ENCODE assay signal across 22 cellular contexts in the genomic region with DNA sequence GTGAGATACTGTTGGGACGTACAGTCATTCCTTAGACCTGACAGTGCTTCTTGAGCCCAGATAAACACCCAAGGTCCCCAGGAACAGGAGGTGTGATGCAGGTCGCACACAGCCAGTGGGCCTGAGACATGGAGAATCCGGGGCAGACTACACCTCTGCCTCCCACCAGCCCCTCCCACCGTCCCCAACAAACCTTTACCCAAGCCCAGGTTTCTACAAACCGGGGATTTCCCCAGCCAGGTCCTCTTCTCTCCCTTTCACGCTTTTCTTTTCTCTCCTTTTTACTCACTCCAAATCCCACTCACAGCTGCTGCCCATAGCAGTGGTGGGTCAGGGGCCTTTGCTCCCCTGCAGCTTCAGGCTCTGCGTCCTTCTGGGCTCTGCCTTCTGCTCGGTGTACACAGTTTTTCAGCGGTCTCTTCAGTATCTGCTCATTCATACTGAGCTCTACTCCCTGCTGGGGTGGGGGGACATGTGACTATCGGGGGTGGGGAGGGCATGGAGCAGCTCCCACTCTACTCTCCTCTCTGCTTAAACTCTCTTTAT. TPM values are rescaled to one million over a fixed set of nuclear protein-coding genes. Genes with fewer than 3 reads are reported as not detected.
DNase-seq lines count a peak whose midpoint lies in the region; ATAC-seq, FAIRE-seq and TF ChIP-seq lines count a peak whose summit lies in the region.
"Had no signal": no experiment of that assay in that cellular context is flagged by ENCODE, and none has a peak within 500 bp of the region (broad histone marks: within the 10 kb centered on the region; RNA-seq: fewer than 3 reads in every experiment).

No MANE protein-coding gene starts in this region.

- no peak overlapping the region for H2BK12ac ChIP-seq in H1 (ENCODE audit: low read depth, low read length)

- H3K79me2 ChIP-seq in H1 (ENCODE audit: control insufficient read depth in 1 of 2, insufficient read depth in 2 of 2, low read length in 2 of 2): no peaks in the 10 kb centered on the region

- H3K36me3 ChIP-seq in H1 (ENCODE audit: control insufficient read depth in 2 of 4, insufficient read depth in 4 of 4, low read length in 3 of 4): peaks cover 0 to 6% (median 0%) of the 10 kb centered on the region in 4 experiments; a peak in 1 of 8 replicates
- H3K36me3 ChIP-seq: BLaER1 treated with 17β-estradiol and CSF1 and Interleukin-3, amounts not matched to agents 10 nM and 100 nM had no signal

- H2BK5ac ChIP-seq in H1 (ENCODE audit: low read depth, low read length): no peak overlapping the region

- 66% methylated on average over 8 of the region's 10 CpGs; no CpG with 5 or more reads in 1 of the 2 experiments for WGBS in H1 (ENCODE audit: extremely low coverage in 1 of 2, insufficient coverage in 1 of 2, insufficient read length in 1 of 2, insufficient replicate concordance in 2 of 2, low coverage in 1 of 2, low lambda C conversion rate in 2 of 2, missing lambda C conversion rate in 1 of 2), 2 experiments

- no peak overlapping the region for H2BK15ac ChIP-seq in H1 (ENCODE audit: low read length)

- no peak overlapping the region for H3K9ac ChIP-seq in H1 (replicated peaks in 1 of 4; ENCODE audit: extremely low read depth in 1 of 4, low read depth in 3 of 4, low read length in 3 of 4)
- H3K9ac ChIP-seq: BLaER1 treated with 17β-estradiol and CSF1 and Interleukin-3, amounts not matched to agents 10 nM and 100 nM; SK-N-SH had no signal

- peaks cover 0 to 24% (median 13%) of the 10 kb centered on the region in 4 experiments; a peak in 5 of 7 replicates for H3K4me1 ChIP-seq in H1 (replicated peaks in 1 of 4; ENCODE audit: control insufficient read depth in 3 of 4, insufficient read depth in 4 of 4, low read length in 3 of 4)

- no peak overlapping the region for H4K5ac ChIP-seq in H1 (ENCODE audit: insufficient read length, low read depth, low read length)

- H3K9me3 Mint-ChIP-seq in osteocyte (ENCODE audit: unreplicated experiment): no peaks in the 10 kb centered on the region
- H3K9me3 Mint-ChIP-seq: CD8-positive, alpha-beta memory T cell; HFFc6 had no signal

- no peaks in the 10 kb centered on the region for H4K20me1 ChIP-seq in H1 (replicated peaks in 1 of 2; ENCODE audit: control insufficient read depth in 1 of 2, insufficient read depth in 2 of 2, low read length in 2 of 2)

- no peak overlapping the region for H3K23ac ChIP-seq in H1 (ENCODE audit: insufficient read length)

- no peaks in the 10 kb centered on the region; the same call in 1 of the 2 replicates for H3K23me2 ChIP-seq in H1 (ENCODE audit: low read depth, low read length)

- H3K4me3 Mint-ChIP-seq in osteocyte (ENCODE audit: unreplicated experiment): no peak overlapping the region
- H3K4me3 Mint-ChIP-seq: CD8-positive, alpha-beta memory T cell; HFFc6 had no signal

- no peak overlapping the region for H4K91ac ChIP-seq in H1 (replicated peaks; ENCODE audit: insufficient read length, low read length)

- peak; percentile 31 for DNase-seq in GM10266 (ENCODE audit: extremely low spot score)
- DNase-seq in HuH-7.5 (ENCODE audit: low spot score): peak; percentile 12
- peak in 1 of 2 experiments; percentile 45 for DNase-seq in H1 (ENCODE audit: low read depth in 1 of 2, low spot score in 2 of 2)
- peak; percentile 51 for DNase-seq in osteocyte (ENCODE audit: extremely low spot score, unreplicated experiment)
- no peak for DNase-seq in NK-92 treated with Interleukin-12 subunit alpha and Interleukin-12 subunit beta, amount 100 ng/mL, for 24 hours (lab: John Stamatoyannopoulos, UW)
- no peak for DNase-seq in NCI-H187 treated with DMSO at 0.1 percent for 48 hours (lab: John Stamatoyannopoulos, UW)
- DNase-seq: CD8-positive, alpha-beta memory T cell; HFFc6; NCI-H1105; NCI-H1694; NCI-H2227 treated with DMSO at 0.1 percent for 48 hours; NCI-H510A treated with DMSO at 0.1 percent for 48 hours; NCI-H774; PC-3; RPMI8226; SHP77 treated with DMSO at 0.1 percent for 48 hours; SK-N-SH had no signal

- no peak for FAIRE-seq in H1 (lab: Jason Lieb, UNC)
- FAIRE-seq: GM19239 had no signal

- no peak overlapping the region for H2AFZ ChIP-seq in H1 (ENCODE audit: low read length)

- no peak overlapping the region for H2BK120ac ChIP-seq in H1 (replicated peaks; ENCODE audit: low read depth, low read length)

- H3K27ac ChIP-seq in H1 (ENCODE audit: low read depth, low read length): no peak overlapping the region
- H3K27ac ChIP-seq: BLaER1 treated with 17β-estradiol and CSF1 and Interleukin-3, amounts not matched to agents 10 nM and 100 nM; HL-60 had no signal

- no peak overlapping the region for H2AK5ac ChIP-seq in H1 (ENCODE audit: low read depth, low read length)

- no peak for TF ChIP-seq RAD21 in H1 (IDR thresholded peaks at IDR 0.05 in 1 of 2, conservative IDR thresholded peaks at IDR 0.05 in 1 of 2; ENCODE audit: low read depth in 2 of 2, low read length in 2 of 2)

- peak overlapping the region; percentile 88; the same call in 1 of the 2 replicates for H2BK20ac ChIP-seq in H1 (ENCODE audit: low read length)

- no peaks in the 10 kb centered on the region for H3K4me1 Mint-ChIP-seq in osteocyte (ENCODE audit: unreplicated experiment)

- TF ChIP-seq CTCF in GM10266 (IDR thresholded peaks at IDR 0.05; ENCODE audit: control insufficient read depth, insufficient read depth, low read depth, missing control alignments) (no peak), H1 (IDR thresholded peaks at IDR 0.05; ENCODE audit: control extremely low read depth in 1 of 3, insufficient read depth in 1 of 3, low read depth in 1 of 3, low read length in 3 of 3) (no peak), osteocyte (IDR thresholded peaks at IDR 0.05) (no peak)

- POLR2A ChIA-PET in H1 (lab: Charles Lee; ENCODE audit: partially characterized antibody): interaction anchor here (1.1 kb wide), 1 partner anchor 8 kb away, joined by 3 read pairs; no protein-coding TSS in a partner anchor

- peaks cover 69% of the 10 kb centered on the region for H3K27me3 Mint-ChIP-seq in osteocyte (ENCODE audit: unreplicated experiment)

- no peak overlapping the region; the same call in 1 of the 2 replicates for H3K18ac ChIP-seq in H1 (ENCODE audit: extremely low read depth, low read length)

- no peak overlapping the region for H4K8ac ChIP-seq in H1 (ENCODE audit: extremely low read depth, insufficient read depth, low read length)

- no peaks in the 10 kb centered on the region for H3K79me1 ChIP-seq in H1 (ENCODE audit: low read depth, low read length)

- ATAC-seq in GM21423 (IDR thresholded peaks at IDR 0.05; ENCODE audit: unreplicated experiment): no peak
- ATAC-seq: PC-3 had no signal

- no peak overlapping the region for H3K27ac Mint-ChIP-seq in osteocyte (ENCODE audit: unreplicated experiment)
- H3K27ac Mint-ChIP-seq: CD8-positive, alpha-beta memory T cell; HFFc6 had no signal

- TF ChIP-seq POLR2A in H1 (IDR thresholded peaks at IDR 0.05; ENCODE audit: control extremely low read depth in 1 of 2, low read depth in 2 of 2, low read length in 2 of 2): no peak

- no peaks in the 10 kb centered on the region for H3K36me3 Mint-ChIP-seq in osteocyte (ENCODE audit: unreplicated experiment)

- CTCF ChIA-PET in H1 (lab: Charles Lee; ENCODE audit: partially characterized antibody): interaction anchor here (1.0 to 1.5 kb wide), 4 partner anchors 147 to 180 kb away, joined by 3 to 4 read pairs (median 4); no protein-coding TSS in a partner anchor

- no peak overlapping the region for H3K4ac ChIP-seq in H1 (replicated peaks; ENCODE audit: insufficient read length, low read depth, low read length)

- no peak for TF ChIP-seq EP300 in H1 (IDR thresholded peaks at IDR 0.05; ENCODE audit: borderline replicate concordance in 1 of 2, low read depth in 2 of 2, low read length in 2 of 2)

- H3K56ac ChIP-seq in H1 (replicated peaks; ENCODE audit: insufficient read length, low read depth, low read length): no peak overlapping the region

- no peak overlapping the region for H3K4me2 ChIP-seq in H1 (ENCODE audit: insufficient read depth in 1 of 2, low read depth in 2 of 2, low read length in 2 of 2)
- H3K4me2 ChIP-seq: SK-N-SH had no signal

- H3K14ac ChIP-seq in H1 (ENCODE audit: insufficient read length): no peak overlapping the region

- no peak overlapping the region for H3K4me3 ChIP-seq in H1 (ENCODE audit: extremely low read depth in 1 of 4, insufficient read depth in 2 of 4, low read depth in 3 of 4, low read length in 4 of 4)
- H3K4me3 ChIP-seq: BLaER1 treated with 17β-estradiol and CSF1 and Interleukin-3, amounts not matched to agents 10 nM and 100 nM had no signal

- H3K9me3 ChIP-seq in H1 (ENCODE audit: insufficient read depth in 2 of 2, low read depth in 1 of 2, low read length in 1 of 2): peaks cover 0 to 6% of the 10 kb centered on the region in 2 experiments; a peak in 2 of 4 replicates
- H3K9me3 ChIP-seq: BLaER1 treated with 17β-estradiol and CSF1 and Interleukin-3, amounts not matched to agents 10 nM and 100 nM; SK-N-SH had no signal

- peaks cover 0 to 23% (median 17%) of the 10 kb centered on the region in 4 experiments; a peak in 6 of 7 replicates for H3K27me3 ChIP-seq in H1 (replicated peaks in 1 of 4; ENCODE audit: control insufficient read depth in 3 of 4, extremely low read depth in 1 of 4, insufficient read depth in 3 of 4, low read length in 3 of 4)

TF ChIP-seq in H1, 55 proteins besides CTCF, POLR2A, EP300 and RAD21 (continues in another document):
- TF ChIP-seq SIX5 (IDR thresholded peaks at IDR 0.05; ENCODE audit: low read depth, low read length): no peak
- TF ChIP-seq HDAC6 (IDR thresholded peaks at IDR 0.05; ENCODE audit: low read depth, low read length): no peak
- TF ChIP-seq SUZ12 (IDR thresholded peaks at IDR 0.05; ENCODE audit: low read length): no peak
- TF ChIP-seq BACH1 (IDR thresholded peaks at IDR 0.05; ENCODE audit: low read length): no peak
- no peak for TF ChIP-seq MAFK (IDR thresholded peaks at IDR 0.05; ENCODE audit: low read depth, low read length)
- TF ChIP-seq CEBPB (IDR thresholded peaks at IDR 0.05; ENCODE audit: low read depth, low read length): no peak
- TF ChIP-seq CTBP2 (IDR thresholded peaks at IDR 0.05; ENCODE audit: borderline replicate concordance, insufficient read depth, insufficient read length, low read length): no peak
- no peak for TF ChIP-seq SAP30 (IDR thresholded peaks at IDR 0.05; ENCODE audit: insufficient read depth, insufficient replicate concordance, low read length)
- no peak for TF ChIP-seq RFX5 (IDR thresholded peaks at IDR 0.05; ENCODE audit: borderline replicate concordance, low read depth, low read length)
- no peak for TF ChIP-seq CREB1 (IDR thresholded peaks at IDR 0.05)

RNA-seq across cellular contexts. Expression of a gene that starts 4.8 kb away (rescaled TPM):
- 3.3 and 4.0 TPM in 2 replicates for total RNA-seq in H1 (2021; fragmentation: NEBNext Ultra II Directional; extraction: Animal tissue kit (Norgen Biotek cat#: 25700))
- polyA plus RNA-seq in H1 (2011; rRNA removed): 1.9 and 2.4 TPM in 2 replicates
- 1.8 TPM for polyA plus RNA-seq in H1 (2011; cell fraction: cytosol; rRNA removed)
- polyA plus RNA-seq in H1 (2011; cell fraction: nucleus; rRNA removed): 4.9 TPM
- 2.3 to 2.9 TPM (median 2.5 TPM) in 4 replicates for polyA plus RNA-seq in H1 (2012, experiment 1 of 2)
- polyA plus RNA-seq in H1 (2012, experiment 2 of 2): 1.00 TPM
- polyA plus RNA-seq in H1 (2013, experiment 1 of 2): 3.3 TPM
- polyA plus RNA-seq in H1 (2013, experiment 2 of 2): 2.5 TPM
- polyA minus RNA-seq in H1 (2011; rRNA and poly(A)+ RNA removed): 3.7 and 3.8 TPM in 2 replicates
- 8.7 TPM for polyA minus RNA-seq in H1 (2011; cell fraction: cytosol; rRNA and poly(A)+ RNA removed)
- polyA minus RNA-seq in H1 (2011; cell fraction: nucleus; rRNA and poly(A)+ RNA removed): 5.3 TPM
- total RNA-seq in osteocyte: 0.43 and 0.55 TPM in 2 replicates
- total RNA-seq: H4, HFFc6 had no signal

Comparison
In these comparisons a context has a peak if more than half of its experiments do, and no peak if none do; other contexts are left out.
1. DNase-seq: peak in GM10266 (single experiment), HuH-7.5 (single experiment) and osteocyte (single experiment); none in NK-92 treated with Interleukin-12 subunit alpha and Interleukin-12 subunit beta, amount 100 ng/mL, for 24 hours (single experiment) and NCI-H187 treated with DMSO at 0.1 percent for 48 hours (single experiment).